ENCODE assay signal across 8 cellular contexts in the genomic region with DNA sequence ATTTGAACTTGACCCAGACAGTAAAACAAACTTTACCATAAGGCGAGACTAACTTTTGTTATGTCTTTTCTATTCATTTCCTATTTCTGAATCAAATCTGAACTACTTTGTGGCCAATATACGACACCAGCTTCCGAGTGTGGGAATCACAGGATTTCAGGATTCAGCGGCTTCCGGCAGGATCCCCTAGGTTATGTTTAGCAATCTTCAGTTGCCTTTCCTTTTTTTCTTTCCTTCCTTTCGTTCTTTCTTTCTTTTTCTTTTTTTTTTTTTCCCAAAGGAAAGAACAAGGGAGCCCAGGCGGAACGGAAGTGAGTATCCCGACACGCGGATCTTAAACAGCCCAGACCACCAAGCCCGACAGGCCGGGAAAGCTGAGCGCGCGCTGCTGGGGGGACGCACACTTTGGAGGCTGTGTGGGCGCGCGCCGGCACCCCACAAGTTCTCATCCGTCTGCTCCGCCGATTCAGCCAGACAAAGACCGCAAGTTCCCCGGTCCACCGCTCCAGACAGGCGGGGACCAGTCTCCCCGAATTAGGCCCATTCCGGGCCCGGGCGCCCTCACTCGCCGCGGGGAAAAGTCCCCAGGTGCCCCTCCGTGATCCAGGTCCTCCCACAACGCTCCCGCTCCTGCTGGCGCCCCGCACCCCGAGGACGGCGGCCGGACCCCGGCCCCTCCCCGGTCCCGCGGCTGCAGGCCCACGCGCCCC. TPM values are rescaled to one million over a fixed set of nuclear protein-coding genes. Genes with fewer than 3 reads are reported as not detected.
DNase-seq lines count a peak whose midpoint lies in the region; ATAC-seq and TF ChIP-seq lines count a peak whose summit lies in the region.

No MANE protein-coding gene starts in this region.

- no peaks in the 10 kb centered on the region for H3K9me3 Mint-ChIP-seq in activated CD4-positive, alpha-beta memory T cell treated with anti-CD3 and anti-CD28 coated beads, Interleukin-2, amount 10 ng/mL, durations not matched to agents 7 days and 5 days
- H3K9me3 Mint-ChIP-seq in endothelial cell (ENCODE audit: unreplicated experiment) (no peaks in the 10 kb centered on the region), naive B cell (no peaks in the 10 kb centered on the region)

- H3K27ac Mint-ChIP-seq in activated CD4-positive, alpha-beta memory T cell treated with anti-CD3 and anti-CD28 coated beads, Interleukin-2, amount 10 ng/mL, durations not matched to agents 7 days and 5 days = no peak overlapping the region
- H3K27ac Mint-ChIP-seq in endothelial cell (ENCODE audit: unreplicated experiment) (peak overlapping the region; percentile 99), naive B cell (peak overlapping the region; percentile 86 to 99 (median 96))

- POLR2A ChIA-PET in activated CD4-positive, alpha-beta memory T cell treated with anti-CD3 and anti-CD28 coated beads, Interleukin-2, amount 10 ng/mL, durations not matched to agents 7 days and 5 days (lab: Charles Lee) = no interaction called here

- peak; percentile 28 for DNase-seq in HT-29 (ENCODE audit: low spot score)
- DNase-seq in activated CD4-positive, alpha-beta memory T cell treated with anti-CD3 and anti-CD28 coated beads, Interleukin-2, amount 10 ng/mL, durations not matched to agents 7 days and 5 days = peak; percentile 57
- peak; percentile 39 for DNase-seq in endothelial cell (ENCODE audit: low spot score)
- DNase-seq in naive B cell = peak; percentile 76
- peak in 1 of 2 donors; percentile 32 for DNase-seq in upper lobe of left lung
- no peak for DNase-seq in NCI-H2107 treated with DMSO at 0.1 percent for 48 hours (lab: John Stamatoyannopoulos, UW; ENCODE audit: unreplicated experiment)
- no peak for DNase-seq in midbrain (lab: John Stamatoyannopoulos, UW)

- TF ChIP-seq EP300 in upper lobe of left lung (IDR thresholded peaks at IDR 0.05) = no peak

- H3K4me3 ChIP-seq in GM08714 (ENCODE audit: low read length) (peak overlapping the region; percentile 23), upper lobe of left lung (peak overlapping the region; percentile 58 to 94 (median 78))

- peaks cover 14 to 36% (median 22%) of the 10 kb centered on the region in 4 donors for H3K4me1 ChIP-seq in upper lobe of left lung

- no peaks in the 10 kb centered on the region for H3K36me3 Mint-ChIP-seq in activated CD4-positive, alpha-beta memory T cell treated with anti-CD3 and anti-CD28 coated beads, Interleukin-2, amount 10 ng/mL, durations not matched to agents 7 days and 5 days (ENCODE audit: low read depth)
- H3K36me3 Mint-ChIP-seq in endothelial cell (ENCODE audit: low read depth, unreplicated experiment) (peaks cover 14% of the 10 kb centered on the region), naive B cell (no peaks in the 10 kb centered on the region)

- peaks cover 0 to 3% (median 0%) of the 10 kb centered on the region in 4 donors for H3K36me3 ChIP-seq in upper lobe of left lung

- H3K4me3 Mint-ChIP-seq in activated CD4-positive, alpha-beta memory T cell treated with anti-CD3 and anti-CD28 coated beads, Interleukin-2, amount 10 ng/mL, durations not matched to agents 7 days and 5 days = peak overlapping the region; percentile 70
- H3K4me3 Mint-ChIP-seq in endothelial cell (ENCODE audit: unreplicated experiment) (peak overlapping the region; percentile 99), naive B cell (peak overlapping the region; percentile 84 to 97 (median 92))

- 1% methylated on average over 24 to 26 of the region's 50 CpGs for WGBS in upper lobe of left lung, 2 donors

- H3K27me3 ChIP-seq in upper lobe of left lung = no peaks in the 10 kb centered on the region

- CTCF ChIA-PET in activated CD4-positive, alpha-beta memory T cell treated with anti-CD3 and anti-CD28 coated beads, Interleukin-2, amount 10 ng/mL, durations not matched to agents 7 days and 5 days (lab: Charles Lee) = interaction anchor here (1.7 kb wide), 1 partner anchor 27 kb away, joined by 13 read pairs; no protein-coding TSS in a partner anchor

- H3K27ac ChIP-seq in upper lobe of left lung = peak overlapping the region; percentile 64 to 84 (median 82)

- ATAC-seq in naive B cell (ENCODE audit: low read depth in 2 of 2) (peak; percentile 62 to 64), upper lobe of left lung (ENCODE audit: low FRiP score in 2 of 2) (no peak)

- no peak for TF ChIP-seq CTCF in endothelial cell (IDR thresholded peaks at IDR 0.05; ENCODE audit: unreplicated experiment)
- TF ChIP-seq CTCF in upper lobe of left lung (IDR thresholded peaks at IDR 0.05) = no peak

- no peaks in the 10 kb centered on the region for H3K9me3 ChIP-seq in upper lobe of left lung

- peaks cover 32% of the 10 kb centered on the region for H3K27me3 Mint-ChIP-seq in activated CD4-positive, alpha-beta memory T cell treated with anti-CD3 and anti-CD28 coated beads, Interleukin-2, amount 10 ng/mL, durations not matched to agents 7 days and 5 days
- H3K27me3 Mint-ChIP-seq in endothelial cell (ENCODE audit: unreplicated experiment) = peaks cover 13% of the 10 kb centered on the region
- peaks cover 0 to 12% (median 9%) of the 10 kb centered on the region in 3 donors for H3K27me3 Mint-ChIP-seq in naive B cell

- H3K4me1 Mint-ChIP-seq in activated CD4-positive, alpha-beta memory T cell treated with anti-CD3 and anti-CD28 coated beads, Interleukin-2, amount 10 ng/mL, durations not matched to agents 7 days and 5 days = peaks cover 14% of the 10 kb centered on the region
- peaks cover 59% of the 10 kb centered on the region for H3K4me1 Mint-ChIP-seq in endothelial cell (ENCODE audit: unreplicated experiment)
- peaks cover 7 to 25% (median 9%) of the 10 kb centered on the region in 3 donors for H3K4me1 Mint-ChIP-seq in naive B cell

- no peak for TF ChIP-seq POLR2A in upper lobe of left lung (IDR thresholded peaks at IDR 0.05)

RNA-seq across cellular contexts. Expression of a gene that starts 0.5 kb away (rescaled TPM):
- total RNA-seq in HT-29 (2014; rRNA removed; shearing (Covaris generic)) = 24.3 and 24.6 TPM in 2 replicates
- under 1 TPM; 0.63 TPM for total RNA-seq in activated CD4-positive, alpha-beta memory T cell treated with anti-CD3 and anti-CD28 coated beads, Interleukin-2, amount 10 ng/mL, durations not matched to agents 7 days and 5 days
- total RNA-seq in endothelial cell (ENCODE audit: unreplicated experiment) (126 TPM), upper lobe of left lung (10 to 100 TPM; 15.6 to 60.8 (median 24.1) TPM)
- polyA plus RNA-seq in naive B cell (ENCODE audit: low read depth in 6 of 6) = 1 to 10 TPM in 3 of 6 donors, under 1 TPM in 2, not detected in 1; 0.31 to 2.6 (median 1.4) TPM

RNA-seq across cellular contexts. Expression of a gene that starts 1.3 kb away (rescaled TPM):
- total RNA-seq in HT-29 (2014; rRNA removed; shearing (Covaris generic)) = 5.5 and 7.0 TPM in 2 replicates
- not detected for total RNA-seq in activated CD4-positive, alpha-beta memory T cell treated with anti-CD3 and anti-CD28 coated beads, Interleukin-2, amount 10 ng/mL, durations not matched to agents 7 days and 5 days
- total RNA-seq in endothelial cell (ENCODE audit: unreplicated experiment) (7.7 TPM), upper lobe of left lung (10 to 100 TPM in 5 of 6 donors, 1 to 10 TPM in 1; 4.1 to 96.4 (median 24.2) TPM)
- not detected for polyA plus RNA-seq in naive B cell (ENCODE audit: low read depth in 6 of 6)

Comparison
In these comparisons a context has a peak if more than half of its experiments do, and no peak if none do; other contexts are left out.
1. DNase-seq: peak in HT-29 (single experiment), activated CD4-positive, alpha-beta memory T cell treated with anti-CD3 and anti-CD28 coated beads, Interleukin-2, amount 10 ng/mL, durations not matched to agents 7 days and 5 days (single experiment), endothelial cell (single experiment) and naive B cell (single experiment); none in NCI-H2107 treated with DMSO at 0.1 percent for 48 hours (single experiment) and midbrain (single experiment).
2. ATAC-seq: peak in naive B cell (2 of 2); none in upper lobe of left lung (0 of 2).
3. RNA of a gene that starts 0.5 kb away (total RNA-seq): 126 TPM in endothelial cell (single experiment), 15.6 to 60.8 TPM in upper lobe of left lung and 24.3 to 24.6 TPM in HT-29; 0.63 TPM in activated CD4-positive, alpha-beta memory T cell treated with anti-CD3 and anti-CD28 coated beads, Interleukin-2, amount 10 ng/mL, durations not matched to agents 7 days and 5 days; every median in the first group is over 10 times any median in the second.
4. Peak in every context shown above with its lines, with median percentiles within 50 percentile points of each other: H3K4me3 Mint-ChIP-seq.